16 cellular contexts compared by ENCODE assay signal in the genomic region with DNA sequence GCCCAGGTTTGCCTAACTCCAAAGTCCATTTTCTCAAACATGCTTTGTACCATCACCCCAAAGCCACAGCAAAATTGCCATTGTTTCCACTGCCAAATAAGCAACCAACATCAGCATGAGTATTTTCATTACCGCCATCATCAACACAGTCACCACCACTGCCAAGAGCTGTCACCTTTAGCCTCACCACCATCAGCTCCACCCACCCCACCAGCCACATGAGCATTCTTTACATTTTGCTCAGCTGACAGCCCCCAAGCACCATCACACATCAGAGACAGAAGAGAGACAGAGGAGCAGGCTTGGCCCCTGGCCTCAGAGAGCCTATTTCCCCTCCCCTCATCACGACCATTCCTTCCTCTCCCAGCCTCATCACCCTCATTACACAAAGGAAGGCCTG. TPM values are rescaled to one million over a fixed set of nuclear protein-coding genes. Genes with fewer than 3 reads are reported as not detected.
"Had no signal": no experiment of that assay in that cellular context is flagged by ENCODE, and none has a peak within 500 bp of the region (broad histone marks: within the 10 kb centered on the region; RNA-seq: fewer than 3 reads in every experiment).

No MANE protein-coding gene starts in this region.

- H3K9me3 ChIP-seq: gastroesophageal sphincter, heart left ventricle, upper lobe of right lung had no signal

- H3K27ac ChIP-seq: gastroesophageal sphincter, heart left ventricle, upper lobe of right lung had no signal

- H3K36me3 ChIP-seq: gastroesophageal sphincter, heart left ventricle, upper lobe of right lung had no signal

- H3K4me1 ChIP-seq: upper lobe of right lung had no signal

- H3K4me3 ChIP-seq: gastroesophageal sphincter, heart left ventricle, upper lobe of right lung had no signal

- DNase-seq: activated CD4-positive, alpha-beta memory T cell treated with anti-CD3 and anti-CD28 coated beads, Interleukin-2, amount 10 ng/mL, durations not matched to agents 7 days and 5 days; activated naive CD4-positive, alpha-beta T cell treated with Interleukin-2 at 50 U/mL for 16 hours; activated naive CD8-positive, alpha-beta T cell treated with anti-CD3 and anti-CD28 coated beads, Interleukin-2, amount 10 ng/mL, durations not matched to agents 7 days and 5 days; activated T-cell treated with anti-CD3 and anti-CD28 coated beads, Interleukin-2, amount 50 U/mL, for 24 hours; cortex of kidney; heart left ventricle; left ventricle myocardium superior; stimulated activated CD4-positive, alpha-beta T cell treated with anti-CD3 and anti-CD28 coated beads, Interleukin-12 subunit alpha, Interleukin-12 subunit beta, amount 100 ng/mL, for 4 hours; stimulated activated CD4-positive, alpha-beta T cell treated with anti-CD3 and anti-CD28 coated beads, Interleukin-1b, Interleukin-23, amount 100 ng/mL, for 48 hours; stimulated activated CD8-positive, alpha-beta memory T cell treated with anti-CD3 and anti-CD28 coated beads, Interleukin-4, amount 100 ng/mL, for 48 hours; stimulated activated naive CD4-positive, alpha-beta T cell; upper lobe of right lung had no signal

RNA-seq across cellular contexts. Expression of a gene that starts 42.7 kb away (rescaled TPM):
- total RNA-seq: activated CD4-positive, alpha-beta memory T cell treated with anti-CD3 and anti-CD28 coated beads, Interleukin-2, amount 10 ng/mL, durations not matched to agents 7 days and 5 days; activated naive CD8-positive, alpha-beta T cell treated with anti-CD3 and anti-CD28 coated beads, Interleukin-2, amount 10 ng/mL, durations not matched to agents 7 days and 5 days; activated T-helper 2 cell treated with anti-CD3 and anti-CD28 coated beads, Interferon-gamma antibody, Interleukin-2, Interleukin-4, amounts not matched to agents 10 μg/mL and 5 μg/mL and 100 μg/mL, durations not matched to agents 14 hours and 24 hours and 36 hours; gastroesophageal sphincter; heart left ventricle; left ventricle myocardium superior; mucosa of gallbladder; naive thymus-derived CD8-positive, alpha-beta T cell; upper lobe of right lung had no signal
